22 cellular contexts compared by ENCODE assay signal in genomic region chr2:96493072-96493471, GRCh38. TPM values are rescaled to one million over a fixed set of nuclear protein-coding genes. Genes with fewer than 3 reads are reported as not detected.
DNase-seq lines count a peak whose midpoint lies in the region; ATAC-seq, FAIRE-seq and TF ChIP-seq lines count a peak whose summit lies in the region.
"Had no signal": no experiment of that assay in that cellular context is flagged by ENCODE, and none has a peak within 500 bp of the region (broad histone marks: within the 10 kb centered on the region; RNA-seq: fewer than 3 reads in every experiment).

No MANE protein-coding gene starts in this region.

- H2AFZ ChIP-seq in mammary epithelial cell (ENCODE audit: low read depth, low read length): no peak overlapping the region

- peaks cover 18% of the 10 kb centered on the region for H3K4me1 Mint-ChIP-seq in Calu3 (ENCODE audit: low read depth, unreplicated experiment)

- DNase-seq in Calu3 (peak; percentile 50), HTR-8/SVneo (ENCODE audit: insufficient read length, low spot score) (no peak), mammary epithelial cell (peak; percentile 93), kidney epithelial cell (ENCODE audit: low read depth) (peak; percentile 98), NCI-H774 (lab: John Stamatoyannopoulos, UW) (no peak), 8988T (no peak), NCI-H2227 (lab: John Stamatoyannopoulos, UW; ENCODE audit: unreplicated experiment) (no peak)
- DNase-seq: activated CD4-positive, CD25-positive, alpha-beta regulatory T cell treated with anti-CD3 and anti-CD28 coated beads, Interleukin-2, amount 50 U/mL, for 72 hours; activated naive CD8-positive, alpha-beta T cell treated with anti-CD3 and anti-CD28 coated beads, Interleukin-2, amount 10 ng/mL, durations not matched to agents 7 days and 5 days; body of pancreas; CD4-positive, alpha-beta memory T cell; colonic mucosa; foreskin fibroblast; hippocampal formation; Karpas-422; NCI-H2171 treated with DMSO at 0.1 percent for 48 hours; NCI-H748 treated with DMSO at 0.1 percent for 48 hours; SK-N-SH; stimulated activated CD4-positive, alpha-beta T cell treated with anti-CD3 and anti-CD28 coated beads, Interleukin-4, amount 100 ng/mL, for 4 hours had no signal

- H3K4me1 ChIP-seq in mammary epithelial cell (ENCODE audit: insufficient read depth, low read length): peaks cover 6% of the 10 kb centered on the region
- H3K4me1 ChIP-seq: body of pancreas, colonic mucosa had no signal

- FAIRE-seq in HTR-8/SVneo (lab: Jason Lieb, UNC): peak; percentile 81
- FAIRE-seq: endometrium had no signal

- H3K27me3 Mint-ChIP-seq in Calu3 (ENCODE audit: unreplicated experiment): no peaks in the 10 kb centered on the region
- H3K27me3 Mint-ChIP-seq: activated naive CD8-positive, alpha-beta T cell treated with anti-CD3 and anti-CD28 coated beads, Interleukin-2, amount 10 ng/mL, durations not matched to agents 7 days and 5 days; CD4-positive, alpha-beta memory T cell had no signal

- no peaks in the 10 kb centered on the region for H3K79me2 ChIP-seq in mammary epithelial cell (ENCODE audit: insufficient read depth, low read length)

- CTCF ChIA-PET in Calu3 (lab: Charles Lee): interaction anchor here (0.9 to 2.2 kb wide), 5 partner anchors 12 to 84 kb away, joined by 3 to 8 read pairs (median 4); partner anchors contain the start of gene NEURL3
- CTCF ChIA-PET in mammary epithelial cell (lab: Charles Lee; ENCODE audit: low non-redundant PET): no interaction called here

- no peak overlapping the region for H3K4me3 ChIP-seq in mammary epithelial cell (replicated peaks in 1 of 3; ENCODE audit: insufficient read depth in 1 of 3, low read depth in 2 of 3, low read length in 3 of 3)
- H3K4me3 ChIP-seq in kidney epithelial cell (ENCODE audit: low read depth, low read length): no peak overlapping the region
- H3K4me3 ChIP-seq: body of pancreas, colonic mucosa had no signal

- ATAC-seq in HG03520 (IDR thresholded peaks at IDR 0.05; ENCODE audit: unreplicated experiment): no peak
- ATAC-seq: body of pancreas had no signal

- TF ChIP-seq CTCF in Calu3 (IDR thresholded peaks at IDR 0.05; ENCODE audit: unreplicated experiment): no peak
- no peak for TF ChIP-seq CTCF in mammary epithelial cell (conservative IDR thresholded peaks at IDR 0.05 in 1 of 2, IDR thresholded peaks at IDR 0.05 in 1 of 2; ENCODE audit: extremely low read depth in 1 of 2, insufficient read depth in 1 of 2, low read depth in 1 of 2, low read length in 2 of 2)
- TF ChIP-seq CTCF in kidney epithelial cell (IDR thresholded peaks at IDR 0.05; ENCODE audit: insufficient read depth, low read length, poor library complexity, severe bottlenecking): no peak

- no peaks in the 10 kb centered on the region for H4K20me1 ChIP-seq in mammary epithelial cell (ENCODE audit: insufficient read depth, low read length)

- no peak overlapping the region for H3K27ac Mint-ChIP-seq in Calu3 (ENCODE audit: unreplicated experiment)
- H3K27ac Mint-ChIP-seq: activated naive CD8-positive, alpha-beta T cell treated with anti-CD3 and anti-CD28 coated beads, Interleukin-2, amount 10 ng/mL, durations not matched to agents 7 days and 5 days had no signal

- H3K36me3 ChIP-seq in mammary epithelial cell (ENCODE audit: insufficient read depth, low read length): no peaks in the 10 kb centered on the region
- no peaks in the 10 kb centered on the region for H3K36me3 ChIP-seq in kidney epithelial cell (ENCODE audit: control insufficient read depth, insufficient read depth, low read length)
- H3K36me3 ChIP-seq: colonic mucosa had no signal

- no TSS peak for BruUV-seq in Calu3 (replicated peaks; lab: Mats Ljungman, UMichigan)
- no TSS peak for BruUV-seq in mammary epithelial cell (replicated peaks; lab: Mats Ljungman, UMichigan)

- no peak overlapping the region for H3K9ac ChIP-seq in mammary epithelial cell (ENCODE audit: insufficient read depth, low read length)
- H3K9ac ChIP-seq: SK-N-SH had no signal

- dilution Hi-C loops in mammary epithelial cell (cut with HindIII; ENCODE audit: low sequenced_read_pairs): no loop called here

- H3K4me3 Mint-ChIP-seq in Calu3 (ENCODE audit: low read depth, unreplicated experiment): no peak overlapping the region
- H3K4me3 Mint-ChIP-seq: activated naive CD8-positive, alpha-beta T cell treated with anti-CD3 and anti-CD28 coated beads, Interleukin-2, amount 10 ng/mL, durations not matched to agents 7 days and 5 days; activated T-helper 1 cell treated with anti-CD3 and anti-CD28 coated beads, Interleukin-12 subunit alpha, Interleukin-12 subunit beta, Interleukin-2, Interleukin-4 antibody, amounts not matched to agents 30 ng/mL and 10 ng/mL and 1 ng/mL, durations not matched to agents 14 hours and 24 hours and 36 hours; CD4-positive, alpha-beta memory T cell had no signal

- 43% methylated on average over 4 of the region's 5 CpGs for WGBS in mammary epithelial cell (ENCODE audit: low coverage, missing lambda C conversion rate)

- intact Hi-C loops in Calu3 (cut with micrococcal nuclease; ENCODE audit: unreplicated experiment): no loop called here
- intact Hi-C loops in mammary epithelial cell (cut with micrococcal nuclease): no loop called here

- H3K9me3 Mint-ChIP-seq in Calu3 (ENCODE audit: low read depth, unreplicated experiment): peaks cover 6% of the 10 kb centered on the region

- H3K27me3 ChIP-seq in mammary epithelial cell (ENCODE audit: insufficient read depth, low read length) (no peaks in the 10 kb centered on the region), kidney epithelial cell (ENCODE audit: control insufficient read depth, insufficient read depth, low read length) (no peaks in the 10 kb centered on the region)
- H3K27me3 ChIP-seq: body of pancreas had no signal

- in situ Hi-C loops in mammary epithelial cell (cut with MboI; ENCODE audit: low sequenced_read_pairs in 2 of 2): no loop called here

- no peak overlapping the region for H3K4me2 ChIP-seq in mammary epithelial cell (ENCODE audit: insufficient read depth, low read depth, low read length)
- H3K4me2 ChIP-seq: SK-N-SH had no signal

- no peaks in the 10 kb centered on the region for H3K9me3 ChIP-seq in mammary epithelial cell (replicated peaks; ENCODE audit: insufficient read depth, low read length)
- H3K9me3 ChIP-seq: body of pancreas, colonic mucosa, SK-N-SH had no signal

- H3K36me3 Mint-ChIP-seq in Calu3 (ENCODE audit: insufficient read depth, unreplicated experiment): peaks cover 6% of the 10 kb centered on the region

- H3K27ac ChIP-seq in mammary epithelial cell (ENCODE audit: insufficient read depth, low read depth, low read length): no peak overlapping the region
- H3K27ac ChIP-seq: body of pancreas, colonic mucosa had no signal

RNA-seq across cellular contexts. Expression of gene NEURL3, which starts 12.1 kb away (rescaled TPM):
- total RNA-seq in Calu3 (2022) (18.5 and 19.7 TPM in 2 replicates), mammary epithelial cell (not detected), kidney epithelial cell (16.8 and 18.6 TPM in 2 replicates)
- polyA plus RNA-seq in mammary epithelial cell: not detected
- not detected for polyA minus RNA-seq in mammary epithelial cell
- polyA plus RNA-seq: CD4-positive, alpha-beta memory T cell had no signal

RNA-seq across cellular contexts. Expression of gene ARID5A, which starts 43.5 kb away (rescaled TPM):
- total RNA-seq in Calu3 (2022) (9.3 and 11.7 TPM in 2 replicates), mammary epithelial cell (1 to 10 TPM; 6.6 to 8.3 TPM), kidney epithelial cell (38.8 and 41.1 TPM in 2 replicates)
- polyA plus RNA-seq in mammary epithelial cell: 3.0 TPM
- polyA minus RNA-seq in mammary epithelial cell: 1.3 TPM

Comparison
In these comparisons a context has a peak if more than half of its experiments do, and no peak if none do; other contexts are left out.
1. DNase-seq: peak in Calu3 (single experiment), mammary epithelial cell (single experiment) and kidney epithelial cell (single experiment); none in HTR-8/SVneo (single experiment), NCI-H774 (single experiment), 8988T (single experiment) and NCI-H2227 (single experiment).
2. RNA of gene NEURL3, which starts 12.1 kb away (total RNA-seq): 16.8 to 18.6 TPM in kidney epithelial cell and 18.5 to 19.7 TPM in Calu3; not detected in mammary epithelial cell; every median in the first group is over 10 times any median in the second.